In the genomic region with DNA sequence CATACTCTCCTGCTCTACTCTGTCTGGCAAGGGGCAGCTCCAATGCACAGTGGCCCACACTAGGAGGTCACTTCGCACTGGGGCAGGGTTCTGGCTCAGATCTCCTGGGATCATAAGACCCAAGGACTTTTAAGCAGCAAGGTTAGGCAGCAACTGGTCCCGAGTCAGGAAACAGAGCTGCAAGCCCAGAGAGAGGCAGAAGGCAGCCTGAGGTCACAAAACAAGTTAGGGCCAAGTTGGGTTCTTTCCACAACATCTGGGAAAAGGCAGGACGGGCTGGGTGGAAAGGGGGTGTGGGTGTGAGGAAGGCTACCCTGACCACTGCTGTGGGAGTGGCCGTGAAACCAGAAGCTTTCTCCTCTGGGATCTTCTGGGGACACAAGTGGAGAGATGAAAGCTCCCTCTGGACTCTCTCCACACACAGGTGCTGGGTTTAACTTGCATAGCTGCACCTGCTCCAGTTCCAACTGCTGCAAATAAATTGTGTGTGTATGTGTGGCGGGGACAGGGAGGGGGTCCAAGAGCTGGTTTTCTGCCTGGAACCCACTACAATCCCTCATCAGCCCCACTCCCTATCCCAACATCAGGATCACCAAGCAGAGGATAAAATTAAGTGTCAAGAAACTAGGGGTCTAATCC, we compare ENCODE assay signal across 1 cellular context.
TF ChIP-seq lines count a peak whose summit lies in the region.

No MANE protein-coding gene starts in this region.

TF ChIP-seq in HepG2, 621 proteins besides CTCF, POLR2A, EP300 and RAD21:
- peak; percentile 29; the same call in 1 of the 2 replicates for TF ChIP-seq TBX2 (CRISPR knock-in tag; IDR thresholded peaks at IDR 0.05; ENCODE audit: borderline replicate concordance)
- TF ChIP-seq ZNF772 (CRISPR knock-in tag; IDR thresholded peaks at IDR 0.05): peak; percentile 50; the same call in 1 of the 2 replicates
- TF ChIP-seq ZNF142 (CRISPR knock-in tag; IDR thresholded peaks at IDR 0.05): 0 out of 2 replicates have a peak, but pooled peaks have one; percentile 5
- no peak for TF ChIP-seq ZNF780A (CRISPR knock-in tag; IDR thresholded peaks at IDR 0.05)
- TF ChIP-seq ZNF782 (CRISPR knock-in tag; IDR thresholded peaks at IDR 0.05; ENCODE audit: borderline replicate concordance): 0 out of 2 replicates have a peak, but pooled peaks have one; percentile 36
- no peak for TF ChIP-seq BCL6 (CRISPR knock-in tag; IDR thresholded peaks at IDR 0.05)
- no peak for TF ChIP-seq HCFC1 (IDR thresholded peaks at IDR 0.05; ENCODE audit: low read depth, low read length)
